Comparison of ENCODE assay signal across 16 cellular contexts in the genomic region with DNA sequence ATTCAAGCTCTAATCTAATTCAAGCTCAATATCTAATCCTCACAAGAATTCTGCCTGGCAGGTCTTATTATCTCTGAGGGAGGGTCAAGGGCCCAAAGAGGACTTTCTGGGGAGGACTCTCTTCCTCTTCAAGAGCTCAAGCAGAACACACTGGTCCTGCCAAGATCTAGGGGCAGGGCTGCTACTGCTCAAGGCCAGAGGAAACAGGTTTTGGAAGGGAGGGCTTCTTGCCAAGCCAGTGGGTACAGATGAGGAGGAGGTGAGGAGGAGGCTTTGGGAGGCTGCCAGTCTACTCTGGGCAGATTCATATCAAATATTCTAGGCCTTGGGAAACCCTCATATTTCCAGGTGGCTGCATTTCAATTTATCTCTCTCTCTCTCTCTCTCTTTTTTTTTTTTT. TPM values are rescaled to one million over a fixed set of nuclear protein-coding genes. Genes with fewer than 3 reads are reported as not detected.
DNase-seq lines count a peak whose midpoint lies in the region; ATAC-seq and TF ChIP-seq lines count a peak whose summit lies in the region.
"Had no signal": no experiment of that assay in that cellular context is flagged by ENCODE, and none has a peak within 500 bp of the region (broad histone marks: within the 10 kb centered on the region; RNA-seq: fewer than 3 reads in every experiment).

No MANE protein-coding gene starts in this region.

- H3K27ac Mint-ChIP-seq in osteocyte (ENCODE audit: unreplicated experiment), result peak overlapping the region; percentile 11
- H3K27ac Mint-ChIP-seq in CD14-positive monocyte, result no peak overlapping the region
- H3K27ac Mint-ChIP-seq: activated CD8-positive, alpha-beta T cell treated with anti-CD3 and anti-CD28 coated beads, Interleukin-2, amount 10 ng/mL, durations not matched to agents 7 days and 5 days; GM23338; neural progenitor cell had no signal

- no peaks in the 10 kb centered on the region for H3K9me3 ChIP-seq in PC-9 (ENCODE audit: insufficient read depth, low read depth)
- H3K9me3 ChIP-seq in OCI-LY7 (ENCODE audit: low read length), result no peaks in the 10 kb centered on the region

- H3F3A ChIP-seq in PC-9 (ENCODE audit: insufficient read depth, low read depth), result peaks cover 7% of the 10 kb centered on the region; the same call in 1 of the 2 replicates

- H3K36me3 Mint-ChIP-seq in osteocyte (ENCODE audit: unreplicated experiment) (no peaks in the 10 kb centered on the region), CD14-positive monocyte (no peaks in the 10 kb centered on the region)
- H3K36me3 Mint-ChIP-seq: neural progenitor cell had no signal

- DNase-seq in DMS79 (lab: John Stamatoyannopoulos, UW) (peak; percentile 68), PC-9 (peak; percentile 67 to 75), epithelial cell of esophagus (ENCODE audit: low read depth) (peak; percentile 30), osteocyte (ENCODE audit: extremely low spot score, unreplicated experiment) (no peak), OCI-LY7 (ENCODE audit: low spot score) (no peak), NCI-H526 (lab: John Stamatoyannopoulos, UW) (no peak), CD14-positive monocyte (ENCODE audit: low spot score) (no peak)
- DNase-seq: activated CD8-positive, alpha-beta T cell treated with anti-CD3 and anti-CD28 coated beads, Interleukin-2, amount 10 ng/mL, durations not matched to agents 7 days and 5 days; dorsolateral prefrontal cortex; KG1; NCI-H1694; NCI-H774; stimulated activated naive CD4-positive, alpha-beta T cell had no signal

- no peak for ATAC-seq in GM18520 (IDR thresholded peaks at IDR 0.05; ENCODE audit: unreplicated experiment)
- ATAC-seq: activated CD8-positive, alpha-beta T cell treated with anti-CD3 and anti-CD28 coated beads, Interleukin-2, amount 10 ng/mL, durations not matched to agents 7 days and 5 days; GM23338 had no signal

- no peak overlapping the region for H2AFZ ChIP-seq in PC-9
- H2AFZ ChIP-seq in OCI-LY7 (ENCODE audit: low read length), result no peak overlapping the region
- H2AFZ ChIP-seq: GM23338, neural progenitor cell had no signal

- BruUV-seq in PC-9 (replicated peaks; lab: Mats Ljungman, UMichigan) (no TSS peak), OCI-LY7 (replicated peaks; lab: Mats Ljungman, UMichigan) (no TSS peak)

- H3K4me1 Mint-ChIP-seq in osteocyte (ENCODE audit: unreplicated experiment) (peaks cover 28% of the 10 kb centered on the region), CD14-positive monocyte (no peaks in the 10 kb centered on the region)

- H3K79me2 ChIP-seq in PC-9 (ENCODE audit: low read depth) (no peaks in the 10 kb centered on the region), OCI-LY7 (ENCODE audit: insufficient read depth, low read depth, low read length) (no peaks in the 10 kb centered on the region)

- H3K4me1 ChIP-seq in PC-9 (replicated peaks; ENCODE audit: insufficient read depth) (peaks cover 9% of the 10 kb centered on the region; the same call in 1 of the 2 replicates), OCI-LY7 (ENCODE audit: insufficient read depth, low read length, poor library complexity, severe bottlenecking) (no peaks in the 10 kb centered on the region)
- H3K4me1 ChIP-seq: neural progenitor cell had no signal

- H3K4me3 Mint-ChIP-seq in osteocyte (ENCODE audit: unreplicated experiment) (no peak overlapping the region), CD14-positive monocyte (no peak overlapping the region)
- H3K4me3 Mint-ChIP-seq: activated CD8-positive, alpha-beta T cell treated with anti-CD3 and anti-CD28 coated beads, Interleukin-2, amount 10 ng/mL, durations not matched to agents 7 days and 5 days; GM23338; neural progenitor cell had no signal

- H3K27me3 ChIP-seq in PC-9 (ENCODE audit: insufficient read depth, low read depth), result no peaks in the 10 kb centered on the region
- H3K27me3 ChIP-seq: dorsolateral prefrontal cortex, neural progenitor cell had no signal

- H3K4me3 ChIP-seq in PC-9 (no peak overlapping the region), epithelial cell of esophagus (ENCODE audit: low read length) (no peak overlapping the region), OCI-LY7 (ENCODE audit: low read depth, low read length, poor library complexity, severe bottlenecking) (no peak overlapping the region)
- H3K4me3 ChIP-seq: dorsolateral prefrontal cortex, GM23338, neural progenitor cell had no signal

- H3K27me3 Mint-ChIP-seq in osteocyte (ENCODE audit: unreplicated experiment) (no peaks in the 10 kb centered on the region), CD14-positive monocyte (ENCODE audit: low read depth in 3 of 3) (peaks cover 3 to 9% (median 4%) of the 10 kb centered on the region in 3 donors)

- POLR2A ChIA-PET in PC-9 (lab: Charles Lee; ENCODE audit: unreplicated experiment), result interaction anchor here (0.5 kb wide), 1 partner anchor 208 kb away, joined by 7 read pairs; no protein-coding TSS in a partner anchor
- POLR2A ChIA-PET in OCI-LY7 (lab: Charles Lee), result no interaction called here

- CTCF ChIA-PET in PC-9 (lab: Charles Lee) (no interaction called here), OCI-LY7 (lab: Charles Lee; ENCODE audit: unreplicated experiment) (no interaction called here)

- H3K36me3 ChIP-seq in PC-9 (ENCODE audit: low read depth) (no peaks in the 10 kb centered on the region), OCI-LY7 (ENCODE audit: insufficient read depth, low read length) (no peaks in the 10 kb centered on the region)
- H3K36me3 ChIP-seq: neural progenitor cell had no signal

- H3K4me2 ChIP-seq in PC-9, result no peak overlapping the region
- no peak overlapping the region for H3K4me2 ChIP-seq in OCI-LY7 (ENCODE audit: low read length)
- H3K4me2 ChIP-seq: GM23338, neural progenitor cell had no signal

- no peak for TF ChIP-seq CTCF in PC-9 (conservative IDR thresholded peaks at IDR 0.05)
- no peak for TF ChIP-seq CTCF in epithelial cell of esophagus (IDR thresholded peaks at IDR 0.05; ENCODE audit: insufficient read depth, low read depth, low read length, missing control alignments)
- no peak for TF ChIP-seq CTCF in osteocyte (IDR thresholded peaks at IDR 0.05)
- TF ChIP-seq CTCF in OCI-LY7 (conservative IDR thresholded peaks at IDR 0.05; ENCODE audit: low read length), result no peak
- no peak for TF ChIP-seq CTCF in CD14-positive monocyte (IDR thresholded peaks at IDR 0.05)

- no peak overlapping the region for H3K27ac ChIP-seq in PC-9
- H3K27ac ChIP-seq in OCI-LY7 (ENCODE audit: low read depth, low read length, poor library complexity, severe bottlenecking), result no peak overlapping the region
- H3K27ac ChIP-seq: dorsolateral prefrontal cortex, neural progenitor cell had no signal

- H3K9me3 Mint-ChIP-seq in osteocyte (ENCODE audit: unreplicated experiment) (no peaks in the 10 kb centered on the region), CD14-positive monocyte (no peaks in the 10 kb centered on the region)
- H3K9me3 Mint-ChIP-seq: GM23338, neural progenitor cell had no signal

- intact Hi-C loops in PC-9 (cut with micrococcal nuclease; ENCODE audit: unreplicated experiment) (no loop called here), OCI-LY7 (cut with micrococcal nuclease; ENCODE audit: unreplicated experiment) (no loop called here), CD14-positive monocyte (cut with micrococcal nuclease) (no loop called here)

- no peaks in the 10 kb centered on the region; the same call in 1 of the 2 replicates for H3K9me2 ChIP-seq in PC-9 (ENCODE audit: insufficient read depth)
- H3K9me2 ChIP-seq in OCI-LY7 (ENCODE audit: insufficient read depth, low read length), result no peaks in the 10 kb centered on the region

- H4K20me1 ChIP-seq in PC-9 (ENCODE audit: insufficient read depth), result no peaks in the 10 kb centered on the region
- H4K20me1 ChIP-seq in OCI-LY7 (ENCODE audit: insufficient read depth, low read length), result no peaks in the 10 kb centered on the region

RNA-seq across cellular contexts. Expression of a gene that starts 51.8 kb away (rescaled TPM):
- not detected in 2 replicates for total RNA-seq in PC-9 (2021)
- total RNA-seq in osteocyte, result 12.7 and 14.3 TPM in 2 replicates
- not detected in 2 replicates for total RNA-seq in OCI-LY7 (2014; rRNA removed; shearing (Covaris generic))
- not detected in 2 replicates for total RNA-seq in OCI-LY7 (2022)
- not detected for polyA plus RNA-seq in CD14-positive monocyte

Comparison
In these comparisons a context has a peak if more than half of its experiments do, and no peak if none do; other contexts are left out.
1. DNase-seq: peak in DMS79 (single experiment), PC-9 (2 of 2) and epithelial cell of esophagus (single experiment); none in osteocyte (single experiment), OCI-LY7 (single experiment), NCI-H526 (0 of 2) and CD14-positive monocyte (single experiment).
2. RNA of a gene that starts 51.8 kb away (total RNA-seq): 12.7 to 14.3 TPM in osteocyte; not detected in PC-9 and not detected in OCI-LY7; every median in the first group is over 10 times any median in the second.